Comparison of ENCODE assay signal across 8 cellular contexts in genomic region chr10:124647421-124648130, GRCh38.
DNase-seq lines count a peak whose midpoint lies in the region; ATAC-seq and TF ChIP-seq lines count a peak whose summit lies in the region.

No MANE protein-coding gene starts in this region.

- CTCF ChIA-PET in CD4-positive, alpha-beta memory T cell (lab: Charles Lee; ENCODE audit: partially characterized antibody), result interaction anchor here (0.7 to 10.6 kb wide), 29 partner anchors 10 to 118 kb away, joined by 3 to 200 read pairs (median 7); no protein-coding TSS in a partner anchor

- peak overlapping the region; percentile 41 to 88 (median 80) for H3K4me3 Mint-ChIP-seq in CD4-positive, alpha-beta memory T cell
- H3K4me3 Mint-ChIP-seq in activated CD4-positive, alpha-beta T cell treated with anti-CD3 and anti-CD28 coated beads, Interleukin-2, amount 10 ng/mL, durations not matched to agents 24 days and 14 days, result peak overlapping the region; percentile 81
- H3K4me3 Mint-ChIP-seq in effector memory CD8-positive, alpha-beta T cell, result peak overlapping the region; percentile 75 to 85
- peak overlapping the region; percentile 69 to 84 (median 76) for H3K4me3 Mint-ChIP-seq in naive thymus-derived CD8-positive, alpha-beta T cell

- peak in 1 of 2 donors; percentile 71 for TF ChIP-seq EP300 in tibial nerve (IDR thresholded peaks at IDR 0.05)

- H2AFZ ChIP-seq in Karpas-422 (ENCODE audit: low read length), result no peak overlapping the region

- H4K20me1 ChIP-seq in Karpas-422 (ENCODE audit: insufficient read depth, low read depth, low read length), result peaks cover 29% of the 10 kb centered on the region

- peak overlapping the region; percentile 79 for H3K27ac ChIP-seq in CD4-positive, alpha-beta memory T cell (ENCODE audit: low read depth, low read length)
- H3K27ac ChIP-seq in Karpas-422 (ENCODE audit: low read length) (no peak overlapping the region), tibial nerve (peak overlapping the region; percentile 58 to 91 (median 82))

- H3K36me3 ChIP-seq in CD4-positive, alpha-beta memory T cell (ENCODE audit: insufficient read depth, low read length), result peaks cover 4% of the 10 kb centered on the region
- H3K36me3 ChIP-seq in Karpas-422 (ENCODE audit: insufficient read depth, low read length) (no peaks in the 10 kb centered on the region), tibial nerve (peaks cover 0 to 6% (median 0%) of the 10 kb centered on the region in 3 donors)

- intact Hi-C loops in CD4-positive, alpha-beta memory T cell (cut with micrococcal nuclease), result loop anchor here (1.0 to 2.0 kb wide), 4 partner anchors 10 to 94 kb away; no protein-coding TSS in a partner anchor
- intact Hi-C loops in activated CD4-positive, alpha-beta T cell treated with anti-CD3 and anti-CD28 coated beads, Interleukin-2, amount 10 ng/mL, durations not matched to agents 24 days and 14 days (cut with micrococcal nuclease), result loop anchor here (1.0 to 2.0 kb wide), 5 partner anchors 20 to 94 kb away; no protein-coding TSS in a partner anchor

- ATAC-seq in GM19463 (IDR thresholded peaks at IDR 0.05; ENCODE audit: unreplicated experiment), result peak; percentile 63
- ATAC-seq in effector memory CD8-positive, alpha-beta T cell (replicated peaks), result peak; percentile 47
- peak; percentile 70 to 78 for ATAC-seq in naive thymus-derived CD8-positive, alpha-beta T cell

- H3K36me3 Mint-ChIP-seq in CD4-positive, alpha-beta memory T cell, result peaks cover 7 to 19% of the 10 kb centered on the region in 2 donors
- peaks cover 20% of the 10 kb centered on the region for H3K36me3 Mint-ChIP-seq in activated CD4-positive, alpha-beta T cell treated with anti-CD3 and anti-CD28 coated beads, Interleukin-2, amount 10 ng/mL, durations not matched to agents 24 days and 14 days (ENCODE audit: low read depth)
- H3K36me3 Mint-ChIP-seq in effector memory CD8-positive, alpha-beta T cell (ENCODE audit: insufficient read depth), result peaks cover 64% of the 10 kb centered on the region
- no peaks in the 10 kb centered on the region for H3K36me3 Mint-ChIP-seq in naive thymus-derived CD8-positive, alpha-beta T cell

- peak in 3 of 5 experiments; percentile 18 to 51 (median 47) for TF ChIP-seq CTCF in tibial nerve (IDR thresholded peaks at IDR 0.05)

- peaks cover 95% of the 10 kb centered on the region for H3K4me1 ChIP-seq in CD4-positive, alpha-beta memory T cell (ENCODE audit: insufficient read depth, low read length)
- H3K4me1 ChIP-seq in Karpas-422 (ENCODE audit: low read length) (peaks cover 26% of the 10 kb centered on the region), tibial nerve (peaks cover 5 to 100% (median 89%) of the 10 kb centered on the region in 4 donors)

- no peaks in the 10 kb centered on the region for H3K27me3 Mint-ChIP-seq in CD4-positive, alpha-beta memory T cell
- no peaks in the 10 kb centered on the region for H3K27me3 Mint-ChIP-seq in activated CD4-positive, alpha-beta T cell treated with anti-CD3 and anti-CD28 coated beads, Interleukin-2, amount 10 ng/mL, durations not matched to agents 24 days and 14 days
- no peaks in the 10 kb centered on the region for H3K27me3 Mint-ChIP-seq in effector memory CD8-positive, alpha-beta T cell
- no peaks in the 10 kb centered on the region for H3K27me3 Mint-ChIP-seq in naive thymus-derived CD8-positive, alpha-beta T cell

- 45 to 60% methylated on average over 6 to 8 of the region's 9 CpGs for WGBS in tibial nerve, 2 donors

- peaks cover 69 to 100% (median 90%) of the 10 kb centered on the region in 4 donors for H3K4me1 Mint-ChIP-seq in CD4-positive, alpha-beta memory T cell
- peaks cover 64% of the 10 kb centered on the region for H3K4me1 Mint-ChIP-seq in activated CD4-positive, alpha-beta T cell treated with anti-CD3 and anti-CD28 coated beads, Interleukin-2, amount 10 ng/mL, durations not matched to agents 24 days and 14 days
- peaks cover 85 to 87% of the 10 kb centered on the region in 2 donors for H3K4me1 Mint-ChIP-seq in effector memory CD8-positive, alpha-beta T cell (ENCODE audit: low read depth in 2 of 2)
- H3K4me1 Mint-ChIP-seq in naive thymus-derived CD8-positive, alpha-beta T cell, result peaks cover 36 to 99% (median 74%) of the 10 kb centered on the region in 4 donors

- POLR2A ChIA-PET in CD4-positive, alpha-beta memory T cell (lab: Charles Lee; ENCODE audit: partially characterized antibody), result interaction anchor here (0.7 to 15.2 kb wide), 21 partner anchors 9 to 144 kb away, joined by 3 to 439 read pairs (median 16); partner anchors contain the start of genes EEF1AKMT2 and FAM53B
- POLR2A ChIA-PET in naive thymus-derived CD8-positive, alpha-beta T cell (lab: Charles Lee), result interaction anchor here (1.1 to 5.9 kb wide), 18 partner anchors 11 to 115 kb away, joined by 3 to 56 read pairs (median 7); partner anchors contain the start of gene FAM53B

- no peak for TF ChIP-seq POLR2A in tibial nerve (IDR thresholded peaks at IDR 0.05)

- H3K9me3 Mint-ChIP-seq in CD4-positive, alpha-beta memory T cell, result no peaks in the 10 kb centered on the region
- no peaks in the 10 kb centered on the region for H3K9me3 Mint-ChIP-seq in activated CD4-positive, alpha-beta T cell treated with anti-CD3 and anti-CD28 coated beads, Interleukin-2, amount 10 ng/mL, durations not matched to agents 24 days and 14 days
- no peaks in the 10 kb centered on the region for H3K9me3 Mint-ChIP-seq in effector memory CD8-positive, alpha-beta T cell
- no peaks in the 10 kb centered on the region for H3K9me3 Mint-ChIP-seq in naive thymus-derived CD8-positive, alpha-beta T cell

- peak; percentile 75 to 85 (median 78) for DNase-seq in CD4-positive, alpha-beta memory T cell
- DNase-seq in Karpas-422 (peak; percentile 72), tibial nerve (ENCODE audit: low spot score in 2 of 2) (peak; percentile 31 to 50), NCI-H1930 (lab: John Stamatoyannopoulos, UW) (no peak)
- peak; percentile 92 for DNase-seq in activated CD4-positive, alpha-beta T cell treated with anti-CD3 and anti-CD28 coated beads, Interleukin-2, amount 10 ng/mL, durations not matched to agents 24 days and 14 days
- peak; percentile 64 to 70 (median 64) for DNase-seq in effector memory CD8-positive, alpha-beta T cell
- peak; percentile 21 to 84 (median 64) for DNase-seq in naive thymus-derived CD8-positive, alpha-beta T cell

- no peaks in the 10 kb centered on the region for H3K9me2 ChIP-seq in Karpas-422 (replicated peaks; ENCODE audit: insufficient read depth, low read length)

- H3K27ac Mint-ChIP-seq in CD4-positive, alpha-beta memory T cell, result peak overlapping the region; percentile 92 to 99 (median 96)
- peak overlapping the region; percentile 94 for H3K27ac Mint-ChIP-seq in activated CD4-positive, alpha-beta T cell treated with anti-CD3 and anti-CD28 coated beads, Interleukin-2, amount 10 ng/mL, durations not matched to agents 24 days and 14 days
- peak overlapping the region; percentile 99 to 100 for H3K27ac Mint-ChIP-seq in effector memory CD8-positive, alpha-beta T cell
- H3K27ac Mint-ChIP-seq in naive thymus-derived CD8-positive, alpha-beta T cell, result peak overlapping the region; percentile 84 to 99 (median 92)

- no peak overlapping the region for H3K9ac ChIP-seq in Karpas-422 (ENCODE audit: low read length)

- H3K4me2 ChIP-seq in Karpas-422 (ENCODE audit: low read depth, low read length, poor library complexity, severe bottlenecking), result no peak overlapping the region

- H3K9me3 ChIP-seq in CD4-positive, alpha-beta memory T cell (ENCODE audit: control insufficient read depth in 1 of 2, low read length in 2 of 2), result no peaks in the 10 kb centered on the region
- H3K9me3 ChIP-seq in Karpas-422 (ENCODE audit: low read length), result no peaks in the 10 kb centered on the region
- no peaks in the 10 kb centered on the region for H3K9me3 ChIP-seq in tibial nerve

- peaks cover 100% of the 10 kb centered on the region for H3K79me2 ChIP-seq in Karpas-422 (ENCODE audit: low read length)

- H3K4me3 ChIP-seq in CD4-positive, alpha-beta memory T cell (ENCODE audit: low read length in 2 of 2), result peak overlapping the region; percentile 26 to 34
- H3K4me3 ChIP-seq in Karpas-422 (ENCODE audit: low read length) (no peak overlapping the region), tibial nerve (no peak overlapping the region)

- no peaks in the 10 kb centered on the region for H3K27me3 ChIP-seq in CD4-positive, alpha-beta memory T cell (ENCODE audit: insufficient read depth, low read length)
- H3K27me3 ChIP-seq in Karpas-422 (ENCODE audit: low read length) (no peaks in the 10 kb centered on the region), tibial nerve (no peaks in the 10 kb centered on the region)

Comparison
In these comparisons a context has a peak if more than half of its experiments do, and no peak if none do; other contexts are left out.
1. DNase-seq: peak in CD4-positive, alpha-beta memory T cell (5 of 5), Karpas-422 (single experiment), activated CD4-positive, alpha-beta T cell treated with anti-CD3 and anti-CD28 coated beads, Interleukin-2, amount 10 ng/mL, durations not matched to agents 24 days and 14 days (single experiment), effector memory CD8-positive, alpha-beta T cell (3 of 3), naive thymus-derived CD8-positive, alpha-beta T cell (10 of 10) and tibial nerve (2 of 2); none in NCI-H1930 (0 of 2).
2. H3K4me3 ChIP-seq: peak in CD4-positive, alpha-beta memory T cell (2 of 2); none in Karpas-422 (single experiment) and tibial nerve (0 of 4).
3. Peak in every context shown above with its lines, with median percentiles within 50 percentile points of each other: H3K27ac Mint-ChIP-seq, H3K4me3 Mint-ChIP-seq and ATAC-seq.